1 cellular context compared by ENCODE assay signal in genomic region chr15:90281584-90282145, GRCh38.
A peak's percentile ranks its signal among the peaks of the same experiment; 100 is the strongest.
TF ChIP-seq lines count a peak whose summit lies in the region.

No MANE protein-coding gene starts in this region.

TF ChIP-seq in HepG2, 621 proteins besides CTCF, POLR2A, EP300 and RAD21:
- TF ChIP-seq, protein P1, sequence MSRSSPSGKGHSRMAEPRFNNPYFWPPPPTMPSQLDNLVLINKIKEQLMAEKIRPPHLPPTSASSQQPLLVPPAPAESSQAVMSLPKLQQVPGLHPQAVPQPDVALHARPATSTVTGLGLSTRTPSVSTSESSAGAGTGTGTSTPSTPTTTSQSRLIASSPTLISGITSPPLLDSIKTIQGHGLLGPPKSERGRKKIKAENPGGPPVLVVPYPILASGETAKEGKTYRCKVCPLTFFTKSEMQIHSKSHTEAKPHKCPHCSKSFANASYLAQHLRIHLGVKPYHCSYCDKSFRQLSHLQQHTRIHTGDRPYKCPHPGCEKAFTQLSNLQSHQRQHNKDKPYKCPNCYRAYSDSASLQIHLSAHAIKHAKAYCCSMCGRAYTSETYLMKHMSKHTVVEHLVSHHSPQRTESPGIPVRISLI (CRISPR knock-in tag; IDR thresholded peaks at IDR 0.05; ENCODE audit: borderline replicate concordance), result 0 out of 2 replicates have a peak, but pooled peaks have one; percentile 60
